ENCODE assay signal across 8 cellular contexts in genomic region chr10:109934958-109935793, GRCh38. TPM values are rescaled to one million over a fixed set of nuclear protein-coding genes. Genes with fewer than 3 reads are reported as not detected.
DNase-seq lines count a peak whose midpoint lies in the region; ATAC-seq and FAIRE-seq lines count a peak whose summit lies in the region.

No MANE protein-coding gene starts in this region.

- ATAC-seq in GM18520 (IDR thresholded peaks at IDR 0.05; ENCODE audit: unreplicated experiment) (no peak), HG02885 (IDR thresholded peaks at IDR 0.05; ENCODE audit: poor library complexity, unreplicated experiment) (no peak)

- CTCF ChIA-PET in CD4-positive, alpha-beta memory T cell (lab: Charles Lee; ENCODE audit: partially characterized antibody), result interaction anchor here (0.6 to 2.5 kb wide), 10 partner anchors 17 to 370 kb away, joined by 3 to 17 read pairs (median 4); no protein-coding TSS in a partner anchor

- H3K27me3 ChIP-seq in CD4-positive, alpha-beta memory T cell (ENCODE audit: insufficient read depth, low read length), result no peaks in the 10 kb centered on the region
- H3K27me3 ChIP-seq in mesenchymal stem cell (ENCODE audit: control insufficient read depth in 1 of 2, insufficient read depth in 1 of 2, low read length in 2 of 2), result no peaks in the 10 kb centered on the region

- no peak overlapping the region for H2BK120ac ChIP-seq in mesenchymal stem cell (ENCODE audit: low read depth, low read length)

- POLR2A ChIA-PET in CD4-positive, alpha-beta memory T cell (lab: Charles Lee; ENCODE audit: partially characterized antibody), result interaction anchor here (1.2 to 4.9 kb wide), 8 partner anchors 11 to 274 kb away, joined by 3 to 53 read pairs (median 8); partner anchors contain the start of genes ADD3 and XPNPEP1

- peak overlapping the region; percentile 74 to 95 (median 88) for H3K4me3 Mint-ChIP-seq in CD4-positive, alpha-beta memory T cell

- peak overlapping the region; percentile 37 for H3K27ac ChIP-seq in CD4-positive, alpha-beta memory T cell (ENCODE audit: low read depth, low read length)
- H3K27ac ChIP-seq in mesenchymal stem cell (ENCODE audit: low read length, poor library complexity, severe bottlenecking), result peak overlapping the region; percentile 46

- no peaks in the 10 kb centered on the region for H3K9me3 Mint-ChIP-seq in CD4-positive, alpha-beta memory T cell

- DNase-seq in CD4-positive, alpha-beta memory T cell, result peak; percentile 24 to 46 (median 44)
- DNase-seq in NCI-H82 treated with DMSO at 0.1 percent for 48 hours (lab: John Stamatoyannopoulos, UW; ENCODE audit: unreplicated experiment), result peak; percentile 51
- DNase-seq in central memory CD4-positive, alpha-beta T cell, result peak; percentile 53
- DNase-seq in mesenchymal stem cell, result peak; percentile 64
- no peak for DNase-seq in NCI-H1105 (lab: John Stamatoyannopoulos, UW)
- no peak for DNase-seq in RCC 7860 (ENCODE audit: low spot score)

- H3K18ac ChIP-seq in mesenchymal stem cell (ENCODE audit: low read depth in 1 of 2, low read length in 2 of 2), result no peak overlapping the region

- H2BK15ac ChIP-seq in mesenchymal stem cell (ENCODE audit: low read depth, poor library complexity, severe bottlenecking), result no peak overlapping the region

- no peak overlapping the region for H2AK5ac ChIP-seq in mesenchymal stem cell (ENCODE audit: low read length, severe bottlenecking)

- no peaks in the 10 kb centered on the region for H3K79me1 ChIP-seq in mesenchymal stem cell (replicated peaks; ENCODE audit: low read length, poor library complexity, severe bottlenecking)

- H2AFZ ChIP-seq in mesenchymal stem cell (ENCODE audit: low read depth, low read length), result no peak overlapping the region

- H3K4ac ChIP-seq in mesenchymal stem cell (ENCODE audit: low read depth in 1 of 2, low read length in 2 of 2), result no peak overlapping the region

- 53% methylated on average over 4 of the region's 5 CpGs for WGBS in mesenchymal stem cell

- H3K23ac ChIP-seq in mesenchymal stem cell (ENCODE audit: low read length in 2 of 2), result no peak overlapping the region

- no peak overlapping the region for H3K4me2 ChIP-seq in mesenchymal stem cell (ENCODE audit: low read length, poor library complexity, severe bottlenecking)

- H3K36me3 ChIP-seq in CD4-positive, alpha-beta memory T cell (ENCODE audit: insufficient read depth, low read length), result no peaks in the 10 kb centered on the region
- no peaks in the 10 kb centered on the region for H3K36me3 ChIP-seq in mesenchymal stem cell (ENCODE audit: control insufficient read depth in 1 of 2, insufficient read depth in 2 of 2, low read depth in 1 of 2, low read length in 2 of 2)

- no peak overlapping the region for H2BK12ac ChIP-seq in mesenchymal stem cell (ENCODE audit: low read length in 2 of 2)

- no peak for FAIRE-seq in RCC 7860 (lab: Jason Lieb, UNC)

- H3K36me3 Mint-ChIP-seq in CD4-positive, alpha-beta memory T cell, result no peaks in the 10 kb centered on the region

- H3K27ac Mint-ChIP-seq in CD4-positive, alpha-beta memory T cell, result peak overlapping the region; percentile 90 to 98 (median 97)

- H4K8ac ChIP-seq in mesenchymal stem cell (ENCODE audit: low read length), result no peak overlapping the region

- peak overlapping the region; percentile 11 for H4K91ac ChIP-seq in mesenchymal stem cell (ENCODE audit: low read length)

- intact Hi-C loops in CD4-positive, alpha-beta memory T cell (cut with micrococcal nuclease), result loop anchor here (1.0 to 5.0 kb wide), 2 partner anchors 12 to 53 kb away; partner anchors contain the start of gene XPNPEP1

- H3K9ac ChIP-seq in mesenchymal stem cell (ENCODE audit: low read length), result peak overlapping the region; percentile 20

- H3K4me1 ChIP-seq in CD4-positive, alpha-beta memory T cell (ENCODE audit: insufficient read depth, low read length), result peaks cover 71% of the 10 kb centered on the region
- H3K4me1 ChIP-seq in mesenchymal stem cell (ENCODE audit: control insufficient read depth, insufficient read depth, low read depth, low read length), result peaks cover 11% of the 10 kb centered on the region

- H2BK5ac ChIP-seq in mesenchymal stem cell (ENCODE audit: low read depth, low read length, poor library complexity, severe bottlenecking), result no peak overlapping the region

- no peaks in the 10 kb centered on the region for H3K27me3 Mint-ChIP-seq in CD4-positive, alpha-beta memory T cell

- H3K14ac ChIP-seq in mesenchymal stem cell (ENCODE audit: low read length in 2 of 2), result no peak overlapping the region

- peak overlapping the region in 1 of 2 donors; percentile 26 for H3K4me3 ChIP-seq in CD4-positive, alpha-beta memory T cell (ENCODE audit: low read length in 2 of 2)
- no peak overlapping the region for H3K4me3 ChIP-seq in mesenchymal stem cell (ENCODE audit: insufficient read depth in 1 of 2, low read depth in 1 of 2, low read length in 2 of 2)

- no peaks in the 10 kb centered on the region for H3K9me3 ChIP-seq in CD4-positive, alpha-beta memory T cell (ENCODE audit: control insufficient read depth in 1 of 2, low read length in 2 of 2)
- no peaks in the 10 kb centered on the region for H3K9me3 ChIP-seq in mesenchymal stem cell (ENCODE audit: control insufficient read depth, low read length)

- peaks cover 47 to 80% (median 63%) of the 10 kb centered on the region in 4 donors for H3K4me1 Mint-ChIP-seq in CD4-positive, alpha-beta memory T cell

RNA-seq across cellular contexts. Expression of gene XPNPEP1, which starts 11.9 kb away (rescaled TPM):
- total RNA-seq in CD4-positive, alpha-beta memory T cell, result 10 to 100 TPM; 59.0 to 63.3 TPM
- polyA plus RNA-seq in CD4-positive, alpha-beta memory T cell, result 10 to 100 TPM; 24.7 to 40.0 TPM
- 48.5 TPM for polyA plus RNA-seq in mesenchymal stem cell (2013, experiment 1 of 2)
- polyA plus RNA-seq in mesenchymal stem cell (2013, experiment 2 of 2), result 47.3 TPM

Comparison
In these comparisons a context has a peak if more than half of its experiments do, and no peak if none do; other contexts are left out.
1. DNase-seq: peak in CD4-positive, alpha-beta memory T cell (5 of 5), NCI-H82 treated with DMSO at 0.1 percent for 48 hours (single experiment), central memory CD4-positive, alpha-beta T cell (single experiment) and mesenchymal stem cell (single experiment); none in NCI-H1105 (single experiment) and RCC 7860 (single experiment).